9 cellular contexts compared by ENCODE assay signal in the genomic region with DNA sequence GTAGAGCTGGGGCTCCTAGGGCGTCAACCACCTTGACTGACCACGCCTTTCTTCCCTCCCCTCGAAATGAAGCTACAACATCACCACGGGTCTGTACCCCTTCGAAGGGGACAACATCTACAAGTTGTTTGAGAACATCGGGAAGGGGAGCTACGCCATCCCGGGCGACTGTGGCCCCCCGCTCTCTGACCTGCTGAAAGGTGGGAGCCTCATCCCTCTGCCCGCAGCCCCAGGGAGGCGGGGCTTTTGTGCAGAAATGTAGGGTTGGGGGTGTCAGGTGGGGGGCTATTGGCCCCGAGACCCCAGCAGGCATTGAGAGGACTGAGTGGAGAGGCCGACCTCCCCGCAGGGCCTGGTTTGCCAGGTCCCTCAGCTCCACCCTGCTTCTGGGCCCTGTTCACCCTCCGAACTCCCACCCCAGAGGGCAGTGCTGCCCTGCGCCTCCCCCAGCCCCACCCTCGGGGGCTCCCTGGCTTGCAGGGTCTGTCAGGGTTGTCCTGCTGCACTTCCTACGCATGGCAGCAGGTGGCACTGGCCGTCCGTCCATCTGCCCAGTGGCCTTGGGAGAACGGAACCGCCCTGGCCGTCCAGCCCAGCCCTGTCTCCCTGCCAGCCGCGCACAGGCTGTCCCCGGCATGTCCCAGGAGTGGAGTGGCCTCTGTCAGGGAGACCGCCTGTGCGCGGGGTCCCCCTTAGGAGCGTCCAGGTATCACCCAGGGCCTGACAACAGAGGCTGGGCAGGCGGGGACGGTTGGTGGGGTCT. TPM values are rescaled to one million over a fixed set of nuclear protein-coding genes. Genes with fewer than 3 reads are reported as not detected.
DNase-seq lines count a peak whose midpoint lies in the region; ATAC-seq and TF ChIP-seq lines count a peak whose summit lies in the region.
"Had no signal": no experiment of that assay in that cellular context is flagged by ENCODE, and none has a peak within 500 bp of the region (broad histone marks: within the 10 kb centered on the region; RNA-seq: fewer than 3 reads in every experiment).

No MANE protein-coding gene starts in this region.

- H3K9me3 ChIP-seq in DND-41 (ENCODE audit: insufficient read depth, low read length, severe bottlenecking) = no peaks in the 10 kb centered on the region
- no peaks in the 10 kb centered on the region for H3K9me3 ChIP-seq in RWPE2 (ENCODE audit: severe bottlenecking)

- no peak overlapping the region for H3K27ac ChIP-seq in DND-41 (ENCODE audit: low read length)
- H3K27ac ChIP-seq in RWPE2 (ENCODE audit: poor library complexity, severe bottlenecking) = no peak overlapping the region

- H3K27me3 Mint-ChIP-seq in activated T-helper 2 cell treated with anti-CD3 and anti-CD28 coated beads, Interferon-gamma antibody, Interleukin-2, Interleukin-4, amounts not matched to agents 10 μg/mL and 5 μg/mL and 100 μg/mL, durations not matched to agents 14 hours and 24 hours and 36 hours (ENCODE audit: low read depth) = no peaks in the 10 kb centered on the region
- H3K27me3 Mint-ChIP-seq: stimulated activated naive CD8-positive, alpha-beta T cell treated with anti-CD3 and anti-CD28 coated beads, Interleukin-15, Interleukin-2, amounts not matched to agents 100 ng/mL and 50 ng/mL, for 24 hours had no signal

- no peaks in the 10 kb centered on the region for H3K9me3 Mint-ChIP-seq in activated T-helper 2 cell treated with anti-CD3 and anti-CD28 coated beads, Interferon-gamma antibody, Interleukin-2, Interleukin-4, amounts not matched to agents 10 μg/mL and 5 μg/mL and 100 μg/mL, durations not matched to agents 14 hours and 24 hours and 36 hours
- H3K9me3 Mint-ChIP-seq: stimulated activated naive CD8-positive, alpha-beta T cell treated with anti-CD3 and anti-CD28 coated beads, Interleukin-15, Interleukin-2, amounts not matched to agents 100 ng/mL and 50 ng/mL, for 24 hours had no signal

- H3K4me1 Mint-ChIP-seq in activated T-helper 2 cell treated with anti-CD3 and anti-CD28 coated beads, Interferon-gamma antibody, Interleukin-2, Interleukin-4, amounts not matched to agents 10 μg/mL and 5 μg/mL and 100 μg/mL, durations not matched to agents 14 hours and 24 hours and 36 hours (ENCODE audit: low read depth) = no peaks in the 10 kb centered on the region

- H3K27me3 ChIP-seq in DND-41 (ENCODE audit: insufficient read depth, low read length, poor library complexity) = no peaks in the 10 kb centered on the region
- no peaks in the 10 kb centered on the region for H3K27me3 ChIP-seq in RWPE2 (ENCODE audit: insufficient read depth, poor library complexity, severe bottlenecking)

- H3K4me1 ChIP-seq in DND-41 (ENCODE audit: insufficient read depth, low read length) = no peaks in the 10 kb centered on the region
- H3K4me1 ChIP-seq in RWPE2 (ENCODE audit: insufficient read depth, poor library complexity, severe bottlenecking) = peaks cover 6% of the 10 kb centered on the region

- H3K36me3 ChIP-seq in DND-41 (ENCODE audit: insufficient read depth, low read length) (peaks cover 83% of the 10 kb centered on the region), RWPE2 (ENCODE audit: low read depth) (peaks cover 21% of the 10 kb centered on the region)

- H3K4me2 ChIP-seq in DND-41 (ENCODE audit: insufficient read depth, low read length) = no peak overlapping the region

- ATAC-seq in DND-41 (ENCODE audit: insufficient read depth, low read depth) (no peak), RWPE2 (ENCODE audit: low read depth) (no peak), omental fat pad (ENCODE audit: low FRiP score) (peak; percentile 14)

- no peak for DNase-seq in DND-41
- DNase-seq in RWPE2 (ENCODE audit: low spot score) = no peak
- DNase-seq in fibroblast of pulmonary artery (ENCODE audit: low read depth) = peak; percentile 61
- no peak for DNase-seq in omental fat pad (ENCODE audit: low spot score)
- DNase-seq in HEK293T (ENCODE audit: extremely low spot score) = no peak
- no peak for DNase-seq in activated T-helper 2 cell treated with anti-CD3 and anti-CD28 coated beads, Interferon-gamma antibody, Interleukin-2, Interleukin-4, amounts not matched to agents 10 μg/mL and 5 μg/mL and 100 μg/mL, durations not matched to agents 14 hours and 24 hours and 36 hours (ENCODE audit: low spot score)
- no peak for DNase-seq in cortex of kidney (lab: John Stamatoyannopoulos, UW)
- DNase-seq in NCI-H1092 (lab: John Stamatoyannopoulos, UW) = no peak

- peaks cover 37% of the 10 kb centered on the region for H3K79me2 ChIP-seq in DND-41 (ENCODE audit: insufficient read depth, low read length)

- H3K27ac Mint-ChIP-seq in activated T-helper 2 cell treated with anti-CD3 and anti-CD28 coated beads, Interferon-gamma antibody, Interleukin-2, Interleukin-4, amounts not matched to agents 10 μg/mL and 5 μg/mL and 100 μg/mL, durations not matched to agents 14 hours and 24 hours and 36 hours = no peak overlapping the region
- H3K27ac Mint-ChIP-seq: stimulated activated naive CD8-positive, alpha-beta T cell treated with anti-CD3 and anti-CD28 coated beads, Interleukin-15, Interleukin-2, amounts not matched to agents 100 ng/mL and 50 ng/mL, for 24 hours had no signal

- no peak overlapping the region for H2AFZ ChIP-seq in DND-41 (ENCODE audit: low read depth, low read length)

- POLR2A ChIA-PET in HEK293T (lab: Yijun Ruan, JAX) = interaction anchor here (1.9 to 2.6 kb wide), 3 partner anchors 17 to 48 kb away, joined by 4 to 20 read pairs (median 8); a partner anchor contains a TSS

- no peak overlapping the region for H3K4me3 Mint-ChIP-seq in activated T-helper 2 cell treated with anti-CD3 and anti-CD28 coated beads, Interferon-gamma antibody, Interleukin-2, Interleukin-4, amounts not matched to agents 10 μg/mL and 5 μg/mL and 100 μg/mL, durations not matched to agents 14 hours and 24 hours and 36 hours (ENCODE audit: low read depth)
- H3K4me3 Mint-ChIP-seq: stimulated activated naive CD8-positive, alpha-beta T cell treated with anti-CD3 and anti-CD28 coated beads, Interleukin-15, Interleukin-2, amounts not matched to agents 100 ng/mL and 50 ng/mL, for 24 hours had no signal

- TF ChIP-seq CTCF in DND-41 (IDR thresholded peaks at IDR 0.05; ENCODE audit: borderline replicate concordance, extremely low read depth, low read length, poor library complexity, severe bottlenecking) = peak; percentile 42
- TF ChIP-seq CTCF in RWPE2 (IDR thresholded peaks at IDR 0.05; ENCODE audit: poor library complexity, severe bottlenecking) = peak; percentile 38
- peak; percentile 55 for TF ChIP-seq CTCF in fibroblast of pulmonary artery (IDR thresholded peaks at IDR 0.05; ENCODE audit: low read length, missing control alignments)
- TF ChIP-seq CTCF in omental fat pad (IDR thresholded peaks at IDR 0.05) = peak in 1 of 3 donors; percentile 52

- CTCF ChIA-PET in HEK293T (lab: Yijun Ruan, JAX) = interaction anchor here (0.9 to 1.4 kb wide), 3 partner anchors 9 to 19 kb away, joined by 3 to 5 read pairs (median 3); no protein-coding TSS in a partner anchor

- H3K36me3 Mint-ChIP-seq in activated T-helper 2 cell treated with anti-CD3 and anti-CD28 coated beads, Interferon-gamma antibody, Interleukin-2, Interleukin-4, amounts not matched to agents 10 μg/mL and 5 μg/mL and 100 μg/mL, durations not matched to agents 14 hours and 24 hours and 36 hours (ENCODE audit: low read depth) = peaks cover 5% of the 10 kb centered on the region

- H4K20me1 ChIP-seq in DND-41 (ENCODE audit: insufficient read depth, low read length) = peaks cover 57% of the 10 kb centered on the region

- intact Hi-C loops in activated T-helper 2 cell treated with anti-CD3 and anti-CD28 coated beads, Interferon-gamma antibody, Interleukin-2, Interleukin-4, amounts not matched to agents 10 μg/mL and 5 μg/mL and 100 μg/mL, durations not matched to agents 14 hours and 24 hours and 36 hours (cut with micrococcal nuclease) = no loop called here

- H3K4me3 ChIP-seq in DND-41 (ENCODE audit: low read depth in 1 of 2, low read length in 2 of 2) (no peak overlapping the region), RWPE2 (ENCODE audit: severe bottlenecking) (no peak overlapping the region), fibroblast of pulmonary artery (replicated peaks; ENCODE audit: low read depth, low read length) (no peak overlapping the region)

- H3K9ac ChIP-seq in DND-41 (ENCODE audit: low read depth, low read length) = no peak overlapping the region

TF ChIP-seq in HEK293T, 16 proteins besides CTCF, POLR2A, EP300 and RAD21:
- no peak for TF ChIP-seq ZNF384 (IDR thresholded peaks at IDR 0.05)
- TF ChIP-seq LEF1 (IDR thresholded peaks at IDR 0.05; ENCODE audit: borderline replicate concordance) = no peak
- no peak for TF ChIP-seq TARDBP (IDR thresholded peaks at IDR 0.05)

RNA-seq across cellular contexts. Expression of a gene that starts 15.7 kb away (rescaled TPM):
- 10 to 100 TPM; 38.0 to 48.4 (median 44.2) TPM for total RNA-seq in omental fat pad
- 65.7 and 71.1 TPM in 2 replicates for total RNA-seq in activated T-helper 2 cell treated with anti-CD3 and anti-CD28 coated beads, Interferon-gamma antibody, Interleukin-2, Interleukin-4, amounts not matched to agents 10 μg/mL and 5 μg/mL and 100 μg/mL, durations not matched to agents 14 hours and 24 hours and 36 hours

RNA-seq across cellular contexts. Expression of a gene that starts 16.5 kb away (rescaled TPM):
- 10 to 100 TPM in 1 of 4 donors, 1 to 10 TPM in 1, under 1 TPM in 1, not detected in 1; 0.63 to 19.6 (median 2.2) TPM for total RNA-seq in omental fat pad
- 3.5 and 3.7 TPM in 2 replicates for total RNA-seq in activated T-helper 2 cell treated with anti-CD3 and anti-CD28 coated beads, Interferon-gamma antibody, Interleukin-2, Interleukin-4, amounts not matched to agents 10 μg/mL and 5 μg/mL and 100 μg/mL, durations not matched to agents 14 hours and 24 hours and 36 hours

RNA-seq across cellular contexts. Expression of a gene that starts 20.2 kb away (rescaled TPM):
- total RNA-seq in omental fat pad = 10 to 100 TPM; 46.4 to 76.0 (median 60.2) TPM
- 233 and 240 TPM in 2 replicates for total RNA-seq in activated T-helper 2 cell treated with anti-CD3 and anti-CD28 coated beads, Interferon-gamma antibody, Interleukin-2, Interleukin-4, amounts not matched to agents 10 μg/mL and 5 μg/mL and 100 μg/mL, durations not matched to agents 14 hours and 24 hours and 36 hours

RNA-seq across cellular contexts. Expression of a gene that starts 27.1 kb away (rescaled TPM):
- 10 to 100 TPM; 24.5 to 68.6 (median 44.1) TPM for total RNA-seq in omental fat pad
- 84.7 and 85.4 TPM in 2 replicates for total RNA-seq in activated T-helper 2 cell treated with anti-CD3 and anti-CD28 coated beads, Interferon-gamma antibody, Interleukin-2, Interleukin-4, amounts not matched to agents 10 μg/mL and 5 μg/mL and 100 μg/mL, durations not matched to agents 14 hours and 24 hours and 36 hours

RNA-seq across cellular contexts. Expression of a gene that starts 47.3 kb away (rescaled TPM):
- 100 to 1,000 TPM in 1 of 4 donors, 10 to 100 TPM in 3; 33.1 to 208 (median 61.9) TPM for total RNA-seq in omental fat pad
- 82.8 and 87.0 TPM in 2 replicates for total RNA-seq in activated T-helper 2 cell treated with anti-CD3 and anti-CD28 coated beads, Interferon-gamma antibody, Interleukin-2, Interleukin-4, amounts not matched to agents 10 μg/mL and 5 μg/mL and 100 μg/mL, durations not matched to agents 14 hours and 24 hours and 36 hours
